Comparison of ENCODE assay signal across 1 cellular context in genomic region chr3:18544135-18544534, GRCh38.
TF ChIP-seq lines count a peak whose summit lies in the region.

No MANE protein-coding gene starts in this region.

TF ChIP-seq in GM23338, 12 proteins besides CTCF, POLR2A, EP300 and RAD21 (continued from another document):
- TF ChIP-seq, protein P1, sequence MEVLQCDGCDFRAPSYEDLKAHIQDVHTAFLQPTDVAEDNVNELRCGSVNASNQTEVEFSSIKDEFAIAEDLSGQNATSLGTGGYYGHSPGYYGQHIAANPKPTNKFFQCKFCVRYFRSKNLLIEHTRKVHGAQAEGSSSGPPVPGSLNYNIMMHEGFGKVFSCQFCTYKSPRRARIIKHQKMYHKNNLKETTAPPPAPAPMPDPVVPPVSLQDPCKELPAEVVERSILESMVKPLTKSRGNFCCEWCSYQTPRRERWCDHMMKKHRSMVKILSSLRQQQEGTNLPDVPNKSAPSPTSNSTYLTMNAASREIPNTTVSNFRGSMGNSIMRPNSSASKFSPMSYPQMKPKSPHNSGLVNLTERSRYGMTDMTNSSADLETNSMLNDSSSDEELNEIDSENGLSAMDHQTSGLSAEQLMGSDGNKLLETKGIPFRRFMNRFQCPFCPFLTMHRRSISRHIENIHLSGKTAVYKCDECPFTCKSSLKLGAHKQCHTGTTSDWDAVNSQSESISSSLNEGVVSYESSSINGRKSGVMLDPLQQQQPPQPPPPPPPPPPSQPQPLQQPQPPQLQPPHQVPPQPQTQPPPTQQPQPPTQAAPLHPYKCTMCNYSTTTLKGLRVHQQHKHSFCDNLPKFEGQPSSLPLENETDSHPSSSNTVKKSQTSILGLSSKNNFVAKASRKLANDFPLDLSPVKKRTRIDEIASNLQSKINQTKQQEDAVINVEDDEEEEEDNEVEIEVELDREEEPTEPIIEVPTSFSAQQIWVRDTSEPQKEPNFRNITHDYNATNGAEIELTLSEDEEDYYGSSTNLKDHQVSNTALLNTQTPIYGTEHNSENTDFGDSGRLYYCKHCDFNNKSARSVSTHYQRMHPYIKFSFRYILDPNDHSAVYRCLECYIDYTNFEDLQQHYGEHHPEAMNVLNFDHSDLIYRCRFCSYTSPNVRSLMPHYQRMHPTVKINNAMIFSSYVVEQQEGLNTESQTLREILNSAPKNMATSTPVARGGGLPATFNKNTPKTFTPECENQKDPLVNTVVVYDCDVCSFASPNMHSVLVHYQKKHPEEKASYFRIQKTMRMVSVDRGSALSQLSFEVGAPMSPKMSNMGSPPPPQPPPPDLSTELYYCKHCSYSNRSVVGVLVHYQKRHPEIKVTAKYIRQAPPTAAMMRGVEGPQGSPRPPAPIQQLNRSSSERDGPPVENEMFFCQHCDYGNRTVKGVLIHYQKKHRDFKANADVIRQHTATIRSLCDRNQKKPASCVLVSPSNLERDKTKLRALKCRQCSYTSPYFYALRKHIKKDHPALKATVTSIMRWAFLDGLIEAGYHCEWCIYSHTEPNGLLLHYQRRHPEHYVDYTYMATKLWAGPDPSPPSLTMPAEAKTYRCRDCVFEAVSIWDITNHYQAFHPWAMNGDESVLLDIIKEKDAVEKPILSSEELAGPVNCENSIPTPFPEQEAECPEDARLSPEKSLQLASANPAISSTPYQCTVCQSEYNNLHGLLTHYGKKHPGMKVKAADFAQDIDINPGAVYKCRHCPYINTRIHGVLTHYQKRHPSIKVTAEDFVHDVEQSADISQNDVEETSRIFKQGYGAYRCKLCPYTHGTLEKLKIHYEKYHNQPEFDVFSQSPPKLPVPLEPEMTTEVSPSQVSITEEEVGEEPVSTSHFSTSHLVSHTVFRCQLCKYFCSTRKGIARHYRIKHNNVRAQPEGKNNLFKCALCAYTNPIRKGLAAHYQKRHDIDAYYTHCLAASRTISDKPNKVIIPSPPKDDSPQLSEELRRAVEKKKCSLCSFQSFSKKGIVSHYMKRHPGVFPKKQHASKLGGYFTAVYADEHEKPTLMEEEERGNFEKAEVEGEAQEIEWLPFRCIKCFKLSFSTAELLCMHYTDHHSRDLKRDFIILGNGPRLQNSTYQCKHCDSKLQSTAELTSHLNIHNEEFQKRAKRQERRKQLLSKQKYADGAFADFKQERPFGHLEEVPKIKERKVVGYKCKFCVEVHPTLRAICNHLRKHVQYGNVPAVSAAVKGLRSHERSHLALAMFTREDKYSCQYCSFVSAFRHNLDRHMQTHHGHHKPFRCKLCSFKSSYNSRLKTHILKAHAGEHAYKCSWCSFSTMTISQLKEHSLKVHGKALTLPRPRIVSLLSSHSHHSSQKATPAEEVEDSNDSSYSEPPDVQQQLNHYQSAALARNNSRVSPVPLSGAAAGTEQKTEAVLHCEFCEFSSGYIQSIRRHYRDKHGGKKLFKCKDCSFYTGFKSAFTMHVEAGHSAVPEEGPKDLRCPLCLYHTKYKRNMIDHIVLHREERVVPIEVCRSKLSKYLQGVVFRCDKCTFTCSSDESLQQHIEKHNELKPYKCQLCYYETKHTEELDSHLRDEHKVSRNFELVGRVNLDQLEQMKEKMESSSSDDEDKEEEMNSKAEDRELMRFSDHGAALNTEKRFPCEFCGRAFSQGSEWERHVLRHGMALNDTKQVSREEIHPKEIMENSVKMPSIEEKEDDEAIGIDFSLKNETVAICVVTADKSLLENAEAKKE (CRISPR knock-in tag; IDR thresholded peaks at IDR 0.05) = no peak
TF ChIP-seq in GM23338: peak in this region for 0.
